In the genomic region with DNA sequence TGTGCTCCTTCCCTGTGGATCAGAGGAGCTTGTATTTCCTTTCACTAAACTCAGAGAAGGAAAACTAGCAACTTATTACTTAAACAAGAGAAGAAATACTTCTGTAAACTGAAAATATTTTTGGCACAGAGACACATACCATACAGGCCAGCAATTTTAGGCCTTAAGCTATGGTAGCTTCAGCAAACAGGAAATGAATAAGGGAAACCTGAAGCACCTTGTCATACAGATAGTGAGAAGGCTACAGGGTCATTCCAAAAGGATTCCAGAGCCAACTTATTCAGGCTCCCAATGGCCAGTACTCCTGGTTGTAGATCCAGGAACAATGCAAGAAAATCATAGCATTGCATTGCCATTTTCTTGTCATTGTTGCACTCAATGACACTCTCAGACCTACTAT, we compare ENCODE assay signal across 1 cellular context.
TF ChIP-seq lines count a peak whose summit lies in the region.

No MANE protein-coding gene starts in this region.

TF ChIP-seq in GM12878, 131 proteins besides CTCF, POLR2A, EP300 and RAD21:
- no peak for TF ChIP-seq IKZF2 (IDR thresholded peaks at IDR 0.05)
- TF ChIP-seq PAX8 (IDR thresholded peaks at IDR 0.05) = no peak
- TF ChIP-seq HCFC1 (IDR thresholded peaks at IDR 0.05; ENCODE audit: low read length) = no peak
- TF ChIP-seq, protein P1, sequence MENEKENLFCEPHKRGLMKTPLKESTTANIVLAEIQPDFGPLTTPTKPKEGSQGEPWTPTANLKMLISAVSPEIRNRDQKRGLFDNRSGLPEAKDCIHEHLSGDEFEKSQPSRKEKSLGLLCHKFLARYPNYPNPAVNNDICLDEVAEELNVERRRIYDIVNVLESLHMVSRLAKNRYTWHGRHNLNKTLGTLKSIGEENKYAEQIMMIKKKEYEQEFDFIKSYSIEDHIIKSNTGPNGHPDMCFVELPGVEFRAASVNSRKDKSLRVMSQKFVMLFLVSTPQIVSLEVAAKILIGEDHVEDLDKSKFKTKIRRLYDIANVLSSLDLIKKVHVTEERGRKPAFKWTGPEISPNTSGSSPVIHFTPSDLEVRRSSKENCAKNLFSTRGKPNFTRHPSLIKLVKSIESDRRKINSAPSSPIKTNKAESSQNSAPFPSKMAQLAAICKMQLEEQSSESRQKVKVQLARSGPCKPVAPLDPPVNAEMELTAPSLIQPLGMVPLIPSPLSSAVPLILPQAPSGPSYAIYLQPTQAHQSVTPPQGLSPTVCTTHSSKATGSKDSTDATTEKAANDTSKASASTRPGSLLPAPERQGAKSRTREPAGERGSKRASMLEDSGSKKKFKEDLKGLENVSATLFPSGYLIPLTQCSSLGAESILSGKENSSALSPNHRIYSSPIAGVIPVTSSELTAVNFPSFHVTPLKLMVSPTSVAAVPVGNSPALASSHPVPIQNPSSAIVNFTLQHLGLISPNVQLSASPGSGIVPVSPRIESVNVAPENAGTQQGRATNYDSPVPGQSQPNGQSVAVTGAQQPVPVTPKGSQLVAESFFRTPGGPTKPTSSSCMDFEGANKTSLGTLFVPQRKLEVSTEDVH (IDR thresholded peaks at IDR 0.05; ENCODE audit: low read depth, partially characterized antibody) = no peak
- no peak for TF ChIP-seq SRF (IDR thresholded peaks at IDR 0.05; ENCODE audit: low read depth in 2 of 2, low read length in 2 of 2)
- no peak for TF ChIP-seq SIN3A (IDR thresholded peaks at IDR 0.05; ENCODE audit: low read depth, low read length)
- TF ChIP-seq RAD51 (IDR thresholded peaks at IDR 0.05) = no peak
- TF ChIP-seq, protein P2, sequence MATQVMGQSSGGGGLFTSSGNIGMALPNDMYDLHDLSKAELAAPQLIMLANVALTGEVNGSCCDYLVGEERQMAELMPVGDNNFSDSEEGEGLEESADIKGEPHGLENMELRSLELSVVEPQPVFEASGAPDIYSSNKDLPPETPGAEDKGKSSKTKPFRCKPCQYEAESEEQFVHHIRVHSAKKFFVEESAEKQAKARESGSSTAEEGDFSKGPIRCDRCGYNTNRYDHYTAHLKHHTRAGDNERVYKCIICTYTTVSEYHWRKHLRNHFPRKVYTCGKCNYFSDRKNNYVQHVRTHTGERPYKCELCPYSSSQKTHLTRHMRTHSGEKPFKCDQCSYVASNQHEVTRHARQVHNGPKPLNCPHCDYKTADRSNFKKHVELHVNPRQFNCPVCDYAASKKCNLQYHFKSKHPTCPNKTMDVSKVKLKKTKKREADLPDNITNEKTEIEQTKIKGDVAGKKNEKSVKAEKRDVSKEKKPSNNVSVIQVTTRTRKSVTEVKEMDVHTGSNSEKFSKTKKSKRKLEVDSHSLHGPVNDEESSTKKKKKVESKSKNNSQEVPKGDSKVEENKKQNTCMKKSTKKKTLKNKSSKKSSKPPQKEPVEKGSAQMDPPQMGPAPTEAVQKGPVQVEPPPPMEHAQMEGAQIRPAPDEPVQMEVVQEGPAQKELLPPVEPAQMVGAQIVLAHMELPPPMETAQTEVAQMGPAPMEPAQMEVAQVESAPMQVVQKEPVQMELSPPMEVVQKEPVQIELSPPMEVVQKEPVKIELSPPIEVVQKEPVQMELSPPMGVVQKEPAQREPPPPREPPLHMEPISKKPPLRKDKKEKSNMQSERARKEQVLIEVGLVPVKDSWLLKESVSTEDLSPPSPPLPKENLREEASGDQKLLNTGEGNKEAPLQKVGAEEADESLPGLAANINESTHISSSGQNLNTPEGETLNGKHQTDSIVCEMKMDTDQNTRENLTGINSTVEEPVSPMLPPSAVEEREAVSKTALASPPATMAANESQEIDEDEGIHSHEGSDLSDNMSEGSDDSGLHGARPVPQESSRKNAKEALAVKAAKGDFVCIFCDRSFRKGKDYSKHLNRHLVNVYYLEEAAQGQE (IDR thresholded peaks at IDR 0.05; ENCODE audit: low read depth, low read length) = no peak
- TF ChIP-seq, protein P3, sequence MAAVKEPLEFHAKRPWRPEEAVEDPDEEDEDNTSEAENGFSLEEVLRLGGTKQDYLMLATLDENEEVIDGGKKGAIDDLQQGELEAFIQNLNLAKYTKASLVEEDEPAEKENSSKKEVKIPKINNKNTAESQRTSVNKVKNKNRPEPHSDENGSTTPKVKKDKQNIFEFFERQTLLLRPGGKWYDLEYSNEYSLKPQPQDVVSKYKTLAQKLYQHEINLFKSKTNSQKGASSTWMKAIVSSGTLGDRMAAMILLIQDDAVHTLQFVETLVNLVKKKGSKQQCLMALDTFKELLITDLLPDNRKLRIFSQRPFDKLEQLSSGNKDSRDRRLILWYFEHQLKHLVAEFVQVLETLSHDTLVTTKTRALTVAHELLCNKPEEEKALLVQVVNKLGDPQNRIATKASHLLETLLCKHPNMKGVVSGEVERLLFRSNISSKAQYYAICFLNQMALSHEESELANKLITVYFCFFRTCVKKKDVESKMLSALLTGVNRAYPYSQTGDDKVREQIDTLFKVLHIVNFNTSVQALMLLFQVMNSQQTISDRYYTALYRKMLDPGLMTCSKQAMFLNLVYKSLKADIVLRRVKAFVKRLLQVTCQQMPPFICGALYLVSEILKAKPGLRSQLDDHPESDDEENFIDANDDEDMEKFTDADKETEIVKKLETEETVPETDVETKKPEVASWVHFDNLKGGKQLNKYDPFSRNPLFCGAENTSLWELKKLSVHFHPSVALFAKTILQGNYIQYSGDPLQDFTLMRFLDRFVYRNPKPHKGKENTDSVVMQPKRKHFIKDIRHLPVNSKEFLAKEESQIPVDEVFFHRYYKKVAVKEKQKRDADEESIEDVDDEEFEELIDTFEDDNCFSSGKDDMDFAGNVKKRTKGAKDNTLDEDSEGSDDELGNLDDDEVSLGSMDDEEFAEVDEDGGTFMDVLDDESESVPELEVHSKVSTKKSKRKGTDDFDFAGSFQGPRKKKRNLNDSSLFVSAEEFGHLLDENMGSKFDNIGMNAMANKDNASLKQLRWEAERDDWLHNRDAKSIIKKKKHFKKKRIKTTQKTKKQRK (IDR thresholded peaks at IDR 0.05; ENCODE audit: low read depth, low read length) = no peak
- TF ChIP-seq ZNF24 (IDR thresholded peaks at IDR 0.05) = no peak
- TF ChIP-seq TAF1 (IDR thresholded peaks at IDR 0.05; ENCODE audit: borderline replicate concordance, low read depth, low read length) = no peak
- TF ChIP-seq RUNX3 (IDR thresholded peaks at IDR 0.05; ENCODE audit: low read length) = no peak
- no peak for TF ChIP-seq NFIC (IDR thresholded peaks at IDR 0.05; ENCODE audit: low read depth, low read length)
